Comparison of ENCODE assay signal across 13 cellular contexts in the genomic region with DNA sequence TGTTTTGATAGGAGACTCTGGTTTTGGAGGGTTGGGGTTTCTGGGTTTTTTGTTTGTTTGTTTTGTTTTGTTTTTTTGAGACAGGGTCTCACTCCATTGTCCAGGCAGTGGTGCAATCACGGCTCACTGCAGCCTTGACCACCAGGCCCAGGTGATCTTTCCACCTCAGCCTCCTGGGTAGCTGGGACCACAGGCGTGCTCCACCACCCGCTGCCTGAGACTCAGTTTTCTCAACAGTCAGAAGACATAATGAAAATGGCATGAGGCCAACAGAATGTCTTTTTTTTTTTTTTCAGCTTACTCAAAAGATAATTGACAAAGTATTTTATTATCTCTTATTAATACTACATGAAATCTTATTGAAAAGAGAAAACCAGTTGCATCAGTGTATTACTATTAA.
"Had no signal": no experiment of that assay in that cellular context is flagged by ENCODE, and none has a peak within 500 bp of the region (broad histone marks: within the 10 kb centered on the region; RNA-seq: fewer than 3 reads in every experiment).

No MANE protein-coding gene starts in this region.

- H3K4me3 Mint-ChIP-seq: activated CD4-positive, alpha-beta memory T cell treated with anti-CD3 and anti-CD28 coated beads for 36 hours; nephron had no signal

- H3K27me3 Mint-ChIP-seq: activated CD4-positive, alpha-beta memory T cell treated with anti-CD3 and anti-CD28 coated beads for 36 hours had no signal

- H3K9me3 ChIP-seq: adrenal gland, tibial nerve, vagina had no signal

- ATAC-seq: esophagus mucosa, left cardiac atrium had no signal

- H3K4me3 ChIP-seq: adrenal gland, tibial nerve, vagina had no signal

- H3K4me1 ChIP-seq: adrenal gland, tibial nerve, vagina had no signal

- H3K27ac ChIP-seq: adrenal gland, tibial nerve, vagina had no signal

- H3K9me3 Mint-ChIP-seq: activated CD4-positive, alpha-beta memory T cell treated with anti-CD3 and anti-CD28 coated beads for 36 hours; nephron had no signal

- H3K4me1 Mint-ChIP-seq: nephron had no signal

- DNase-seq: activated CD4-positive, alpha-beta memory T cell treated with anti-CD3 and anti-CD28 coated beads for 36 hours; activated CD4-positive, CD25-positive, alpha-beta regulatory T cell treated with anti-CD3 and anti-CD28 coated beads, Interleukin-2, amount 50 U/mL, for 72 hours; activated CD8-positive, alpha-beta memory T cell treated with anti-CD3 and anti-CD28 coated beads, Interleukin-2, amount 50 U/mL, for 48 hours; central memory CD4-positive, alpha-beta T cell; dermis blood vessel endothelial cell; left cardiac atrium; occipital lobe; stimulated activated CD4-positive, alpha-beta T cell treated with anti-CD3 and anti-CD28 coated beads, Interleukin-4, amount 100 ng/mL, for 24 hours had no signal

- H3K27me3 ChIP-seq: adrenal gland, tibial nerve, vagina had no signal
